In the genomic region with DNA sequence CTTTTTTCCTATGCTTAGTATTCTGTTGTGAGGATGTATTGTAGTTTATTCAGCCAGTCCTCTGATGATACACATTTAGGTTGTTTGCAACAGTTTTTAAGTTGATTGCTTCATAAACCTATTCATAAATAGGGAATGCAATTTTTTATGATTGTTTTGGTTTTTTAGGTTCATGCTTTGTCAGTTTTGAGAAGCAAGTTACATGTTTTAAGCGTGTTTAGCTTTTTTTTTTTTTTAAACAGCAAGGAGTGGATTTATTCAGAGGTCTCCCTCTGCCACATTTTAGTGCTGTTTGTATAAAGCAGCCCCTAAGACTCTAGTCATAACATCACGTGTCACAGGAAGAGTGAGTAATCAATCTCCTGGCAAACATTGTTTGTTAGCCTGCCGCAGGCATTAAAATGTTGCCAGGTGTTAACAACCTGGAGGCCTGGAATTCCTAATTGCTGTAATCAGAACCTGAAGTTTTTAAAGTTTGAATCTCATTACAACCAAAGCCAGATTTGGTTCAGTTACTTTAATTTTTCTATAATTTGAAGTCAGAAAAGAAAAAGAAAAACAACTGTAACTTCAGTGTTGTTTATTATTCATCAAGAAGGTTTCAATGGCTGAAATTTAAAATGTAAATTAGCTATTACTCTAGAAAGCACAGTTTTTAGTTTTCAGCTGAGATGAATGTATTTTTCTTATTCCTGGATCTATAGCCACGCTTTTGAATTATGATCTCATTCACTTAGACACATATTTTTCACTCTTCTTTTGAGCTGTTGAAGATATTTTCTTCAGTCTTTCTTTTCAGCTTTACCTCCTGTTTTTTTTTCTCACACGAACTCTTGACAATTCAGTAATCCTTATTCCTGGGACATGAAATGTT, we compare ENCODE assay signal across 8 cellular contexts. TPM values are rescaled to one million over a fixed set of nuclear protein-coding genes. Genes with fewer than 3 reads are reported as not detected.
DNase-seq lines count a peak whose midpoint lies in the region; ATAC-seq and TF ChIP-seq lines count a peak whose summit lies in the region.

No MANE protein-coding gene starts in this region.

- peaks cover 11% of the 10 kb centered on the region for H3K4me1 ChIP-seq in psoas muscle

- intact Hi-C loops in activated T-helper 2 cell treated with anti-CD3 and anti-CD28 coated beads, Interferon-gamma antibody, Interleukin-2, Interleukin-4, amounts not matched to agents 10 μg/mL and 5 μg/mL and 100 μg/mL, durations not matched to agents 14 hours and 24 hours and 36 hours (cut with micrococcal nuclease): no loop called here
- intact Hi-C loops in psoas muscle (cut with DNase I): loop anchor here (2.0 to 10.0 kb wide), 3 partner anchors 56 to 253 kb away; no protein-coding TSS in a partner anchor

- H3K9me3 ChIP-seq in psoas muscle: no peaks in the 10 kb centered on the region

- no peaks in the 10 kb centered on the region for H3K27me3 Mint-ChIP-seq in activated T-helper 2 cell treated with anti-CD3 and anti-CD28 coated beads, Interferon-gamma antibody, Interleukin-2, Interleukin-4, amounts not matched to agents 10 μg/mL and 5 μg/mL and 100 μg/mL, durations not matched to agents 14 hours and 24 hours and 36 hours (ENCODE audit: low read depth)

- H3K27me3 ChIP-seq in kidney epithelial cell (ENCODE audit: control insufficient read depth, insufficient read depth, low read length) (no peaks in the 10 kb centered on the region), psoas muscle (ENCODE audit: insufficient read depth in 3 of 3, low read length in 2 of 3) (no peaks in the 10 kb centered on the region)

- peak; percentile 57 for DNase-seq in COR-L47 (lab: John Stamatoyannopoulos, UW)
- DNase-seq in HuH-7 (ENCODE audit: low spot score): peak; percentile 8
- DNase-seq in activated T-helper 2 cell treated with anti-CD3 and anti-CD28 coated beads, Interferon-gamma antibody, Interleukin-2, Interleukin-4, amounts not matched to agents 10 μg/mL and 5 μg/mL and 100 μg/mL, durations not matched to agents 14 hours and 24 hours and 36 hours (ENCODE audit: low spot score): no peak
- DNase-seq in kidney epithelial cell (ENCODE audit: low read depth): peak; percentile 65
- DNase-seq in AG08395 (ENCODE audit: low spot score): no peak
- no peak for DNase-seq in psoas muscle
- no peak for DNase-seq in activated gamma-delta T cell (lab: John Stamatoyannopoulos, UW)

- no peak overlapping the region for H3K4me3 Mint-ChIP-seq in activated T-helper 2 cell treated with anti-CD3 and anti-CD28 coated beads, Interferon-gamma antibody, Interleukin-2, Interleukin-4, amounts not matched to agents 10 μg/mL and 5 μg/mL and 100 μg/mL, durations not matched to agents 14 hours and 24 hours and 36 hours (ENCODE audit: low read depth)

- H3K4me1 Mint-ChIP-seq in activated T-helper 2 cell treated with anti-CD3 and anti-CD28 coated beads, Interferon-gamma antibody, Interleukin-2, Interleukin-4, amounts not matched to agents 10 μg/mL and 5 μg/mL and 100 μg/mL, durations not matched to agents 14 hours and 24 hours and 36 hours (ENCODE audit: low read depth): peaks cover 32% of the 10 kb centered on the region

- H3K36me3 ChIP-seq in kidney epithelial cell (ENCODE audit: control insufficient read depth, insufficient read depth, low read length) (no peaks in the 10 kb centered on the region), psoas muscle (ENCODE audit: insufficient read depth in 1 of 2, low read depth in 1 of 2) (no peaks in the 10 kb centered on the region)

- peak overlapping the region; percentile 71 for H3K27ac Mint-ChIP-seq in activated T-helper 2 cell treated with anti-CD3 and anti-CD28 coated beads, Interferon-gamma antibody, Interleukin-2, Interleukin-4, amounts not matched to agents 10 μg/mL and 5 μg/mL and 100 μg/mL, durations not matched to agents 14 hours and 24 hours and 36 hours

- H3K36me3 Mint-ChIP-seq in activated T-helper 2 cell treated with anti-CD3 and anti-CD28 coated beads, Interferon-gamma antibody, Interleukin-2, Interleukin-4, amounts not matched to agents 10 μg/mL and 5 μg/mL and 100 μg/mL, durations not matched to agents 14 hours and 24 hours and 36 hours (ENCODE audit: low read depth): peaks cover 60% of the 10 kb centered on the region

- no peak for TF ChIP-seq CTCF in kidney epithelial cell (IDR thresholded peaks at IDR 0.05; ENCODE audit: insufficient read depth, low read length, poor library complexity, severe bottlenecking)
- no peak for TF ChIP-seq CTCF in psoas muscle (IDR thresholded peaks at IDR 0.05)

- ATAC-seq in HG02763 (IDR thresholded peaks at IDR 0.05; ENCODE audit: unreplicated experiment) (no peak), psoas muscle (no peak)

- WGBS in psoas muscle, 3 donors: 62 to 71% (median 65%) methylated on average over 5 of the region's 5 CpGs

- H3K9me3 Mint-ChIP-seq in activated T-helper 2 cell treated with anti-CD3 and anti-CD28 coated beads, Interferon-gamma antibody, Interleukin-2, Interleukin-4, amounts not matched to agents 10 μg/mL and 5 μg/mL and 100 μg/mL, durations not matched to agents 14 hours and 24 hours and 36 hours: no peaks in the 10 kb centered on the region

- no peak overlapping the region for H3K27ac ChIP-seq in psoas muscle

- H3K4me3 ChIP-seq in kidney epithelial cell (ENCODE audit: low read depth, low read length) (no peak overlapping the region), psoas muscle (no peak overlapping the region)

RNA-seq across cellular contexts. Expression of a gene that starts 59.2 kb away (rescaled TPM):
- total RNA-seq in activated T-helper 2 cell treated with anti-CD3 and anti-CD28 coated beads, Interferon-gamma antibody, Interleukin-2, Interleukin-4, amounts not matched to agents 10 μg/mL and 5 μg/mL and 100 μg/mL, durations not matched to agents 14 hours and 24 hours and 36 hours: 0.18 and 0.21 TPM in 2 replicates
- total RNA-seq in kidney epithelial cell (4.3 and 6.9 TPM in 2 replicates), psoas muscle (not detected)
- under 1 TPM in 1 of 3 donors, not detected in 2; under 0.01 TPM for polyA plus RNA-seq in psoas muscle

Comparison
In these comparisons a context has a peak if more than half of its experiments do, and no peak if none do; other contexts are left out.
1. DNase-seq: peak in COR-L47 (single experiment), HuH-7 (single experiment) and kidney epithelial cell (single experiment); none in activated T-helper 2 cell treated with anti-CD3 and anti-CD28 coated beads, Interferon-gamma antibody, Interleukin-2, Interleukin-4, amounts not matched to agents 10 μg/mL and 5 μg/mL and 100 μg/mL, durations not matched to agents 14 hours and 24 hours and 36 hours (single experiment), AG08395 (single experiment), psoas muscle (0 of 2) and activated gamma-delta T cell (single experiment).